ENCODE assay signal across 1 cellular context in the genomic region with DNA sequence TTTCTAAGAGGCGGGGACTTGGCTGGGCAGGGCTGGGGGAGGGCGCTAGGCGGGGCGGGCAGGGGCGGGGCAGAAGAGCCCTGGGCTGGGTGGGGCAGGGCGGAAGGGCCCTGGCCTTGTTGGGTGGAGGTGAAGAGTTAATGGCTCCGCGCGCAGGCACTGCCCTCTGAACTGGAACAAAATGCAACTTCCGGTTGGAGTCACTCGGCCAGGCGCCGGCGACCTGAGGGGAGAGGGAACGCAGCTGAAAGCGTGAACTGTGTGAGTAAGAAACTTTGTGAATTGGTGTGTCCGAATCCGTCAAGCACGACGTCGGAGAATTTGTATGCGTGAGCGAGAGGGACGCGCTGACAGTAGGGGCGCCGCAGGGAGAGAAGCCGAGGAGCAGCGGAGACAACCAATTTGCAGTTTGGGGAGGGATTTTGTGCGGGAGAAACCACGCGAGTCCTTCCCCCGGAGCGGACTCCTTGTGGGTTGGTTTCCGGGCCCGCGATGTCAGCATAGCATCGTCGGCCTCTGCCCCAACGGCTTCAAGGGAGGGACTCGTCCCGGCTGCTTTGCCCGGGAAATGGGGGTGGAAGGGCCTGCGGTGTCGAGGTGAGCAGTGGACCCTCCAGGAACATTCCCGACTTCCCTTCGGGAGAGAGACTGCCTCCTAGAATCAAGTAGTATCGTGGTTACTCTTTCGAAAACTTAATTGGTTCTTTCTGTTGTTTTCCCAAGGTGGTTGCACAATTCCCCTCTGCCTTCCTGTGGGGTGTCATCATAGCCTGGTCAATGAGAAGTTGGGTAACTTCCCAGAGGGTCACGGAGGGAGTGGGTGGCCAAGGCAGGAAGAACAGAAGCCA.
TF ChIP-seq lines count a peak whose summit lies in the region.

A gene with protein sequence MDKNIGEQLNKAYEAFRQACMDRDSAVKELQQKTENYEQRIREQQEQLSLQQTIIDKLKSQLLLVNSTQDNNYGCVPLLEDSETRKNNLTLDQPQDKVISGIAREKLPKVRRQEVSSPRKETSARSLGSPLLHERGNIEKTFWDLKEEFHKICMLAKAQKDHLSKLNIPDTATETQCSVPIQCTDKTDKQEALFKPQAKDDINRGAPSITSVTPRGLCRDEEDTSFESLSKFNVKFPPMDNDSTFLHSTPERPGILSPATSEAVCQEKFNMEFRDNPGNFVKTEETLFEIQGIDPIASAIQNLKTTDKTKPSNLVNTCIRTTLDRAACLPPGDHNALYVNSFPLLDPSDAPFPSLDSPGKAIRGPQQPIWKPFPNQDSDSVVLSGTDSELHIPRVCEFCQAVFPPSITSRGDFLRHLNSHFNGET (plus strand): TSS at position 203 of the 848 bp plus-strand sequence. CDS start 19,235 bp downstream, outside the sequence.

TF ChIP-seq in Ishikawa, 13 proteins besides CTCF, POLR2A, EP300 and RAD21 (continued from another document):
- TF ChIP-seq, protein P1, sequence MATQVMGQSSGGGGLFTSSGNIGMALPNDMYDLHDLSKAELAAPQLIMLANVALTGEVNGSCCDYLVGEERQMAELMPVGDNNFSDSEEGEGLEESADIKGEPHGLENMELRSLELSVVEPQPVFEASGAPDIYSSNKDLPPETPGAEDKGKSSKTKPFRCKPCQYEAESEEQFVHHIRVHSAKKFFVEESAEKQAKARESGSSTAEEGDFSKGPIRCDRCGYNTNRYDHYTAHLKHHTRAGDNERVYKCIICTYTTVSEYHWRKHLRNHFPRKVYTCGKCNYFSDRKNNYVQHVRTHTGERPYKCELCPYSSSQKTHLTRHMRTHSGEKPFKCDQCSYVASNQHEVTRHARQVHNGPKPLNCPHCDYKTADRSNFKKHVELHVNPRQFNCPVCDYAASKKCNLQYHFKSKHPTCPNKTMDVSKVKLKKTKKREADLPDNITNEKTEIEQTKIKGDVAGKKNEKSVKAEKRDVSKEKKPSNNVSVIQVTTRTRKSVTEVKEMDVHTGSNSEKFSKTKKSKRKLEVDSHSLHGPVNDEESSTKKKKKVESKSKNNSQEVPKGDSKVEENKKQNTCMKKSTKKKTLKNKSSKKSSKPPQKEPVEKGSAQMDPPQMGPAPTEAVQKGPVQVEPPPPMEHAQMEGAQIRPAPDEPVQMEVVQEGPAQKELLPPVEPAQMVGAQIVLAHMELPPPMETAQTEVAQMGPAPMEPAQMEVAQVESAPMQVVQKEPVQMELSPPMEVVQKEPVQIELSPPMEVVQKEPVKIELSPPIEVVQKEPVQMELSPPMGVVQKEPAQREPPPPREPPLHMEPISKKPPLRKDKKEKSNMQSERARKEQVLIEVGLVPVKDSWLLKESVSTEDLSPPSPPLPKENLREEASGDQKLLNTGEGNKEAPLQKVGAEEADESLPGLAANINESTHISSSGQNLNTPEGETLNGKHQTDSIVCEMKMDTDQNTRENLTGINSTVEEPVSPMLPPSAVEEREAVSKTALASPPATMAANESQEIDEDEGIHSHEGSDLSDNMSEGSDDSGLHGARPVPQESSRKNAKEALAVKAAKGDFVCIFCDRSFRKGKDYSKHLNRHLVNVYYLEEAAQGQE (IDR thresholded peaks at IDR 0.05; ENCODE audit: low read depth): peak; percentile 38; the same call in 1 of the 2 replicates
- TF ChIP-seq EGR1 (IDR thresholded peaks at IDR 0.05): peak; percentile 46; the same call in 1 of the 2 replicates
- TF ChIP-seq CREB1 (IDR thresholded peaks at IDR 0.05; ENCODE audit: low read depth): no peak; the same call in 1 of the 2 replicates
- TF ChIP-seq FOXM1 (IDR thresholded peaks at IDR 0.05; ENCODE audit: borderline replicate concordance, low read depth): no peak
- peak; percentile 62; the same call in 1 of the 2 replicates for TF ChIP-seq TCF12 (IDR thresholded peaks at IDR 0.05; ENCODE audit: low read depth)
- peak; percentile 61 for TF ChIP-seq NFIC (IDR thresholded peaks at IDR 0.05)
TF ChIP-seq in Ishikawa: peak in this region for 8.
